In genomic region chr15:62119224-62119925, GRCh38 we compare ENCODE assay signal across 8 cellular contexts. TPM values are rescaled to one million over a fixed set of nuclear protein-coding genes. Genes with fewer than 3 reads are reported as not detected.
DNase-seq lines count a peak whose midpoint lies in the region; ATAC-seq and TF ChIP-seq lines count a peak whose summit lies in the region.

No MANE protein-coding gene starts in this region.

- no peak; a peak in 1 of 4 replicates for TF ChIP-seq EP300 in SK-N-SH (IDR thresholded peaks at IDR 0.05; ENCODE audit: borderline replicate concordance in 1 of 2, low read depth in 1 of 2, low read length in 1 of 2)

- peaks cover 2% of the 10 kb centered on the region for H3K27me3 Mint-ChIP-seq in activated T-cell treated with anti-CD3 and anti-CD28 coated beads, Interleukin-2, amount 50 U/mL, for 4 hours (ENCODE audit: low read depth)
- H3K27me3 Mint-ChIP-seq in neural progenitor cell (ENCODE audit: insufficient read depth, low read depth) = peaks cover 4% of the 10 kb centered on the region

- no peak for TF ChIP-seq RAD21 in SK-N-SH (IDR thresholded peaks at IDR 0.05; ENCODE audit: low read length)

- H3K4me2 ChIP-seq in SK-N-SH (peak overlapping the region; percentile 9; the same call in 1 of the 2 replicates), neural progenitor cell (no peak overlapping the region)

- TF ChIP-seq CTCF in SK-N-SH (IDR thresholded peaks at IDR 0.05) (no peak), neural progenitor cell (IDR thresholded peaks at IDR 0.05) (no peak)

- POLR2A ChIA-PET in SK-N-SH (lab: Yijun Ruan, JAX) = no interaction called here

- H2AFZ ChIP-seq in SK-N-SH (ENCODE audit: low read depth) (peak overlapping the region; percentile 53), neural progenitor cell (replicated peaks) (peak overlapping the region; percentile 65)

- H3K4me1 Mint-ChIP-seq in activated T-cell treated with anti-CD3 and anti-CD28 coated beads, Interleukin-2, amount 50 U/mL, for 4 hours (ENCODE audit: low read depth) = peaks cover 48% of the 10 kb centered on the region
- H3K4me1 Mint-ChIP-seq in neural progenitor cell = peaks cover 10% of the 10 kb centered on the region

- no peaks in the 10 kb centered on the region for H3F3A ChIP-seq in SK-N-SH (replicated peaks; ENCODE audit: insufficient read depth)
- H3F3A ChIP-seq in neural progenitor cell (ENCODE audit: low read depth) = no peaks in the 10 kb centered on the region

- ATAC-seq in activated T-cell treated with anti-CD3 and anti-CD28 coated beads, Interleukin-2, amount 50 U/mL, for 4 hours = peak; percentile 97 to 99
- no peak for ATAC-seq in GM21717 (IDR thresholded peaks at IDR 0.05; ENCODE audit: unreplicated experiment)

- no peaks in the 10 kb centered on the region for H3K36me3 ChIP-seq in SK-N-SH (replicated peaks in 1 of 2; ENCODE audit: control insufficient read depth in 1 of 2, insufficient read depth in 2 of 2, low read length in 1 of 2)
- H3K36me3 ChIP-seq in neural progenitor cell = no peaks in the 10 kb centered on the region

- no peaks in the 10 kb centered on the region for H4K20me1 ChIP-seq in SK-N-SH (ENCODE audit: insufficient read depth)
- H4K20me1 ChIP-seq in neural progenitor cell (ENCODE audit: low read depth) = no peaks in the 10 kb centered on the region

- 37% methylated on average over 7 of the region's 7 CpGs for WGBS in SK-N-SH (ENCODE audit: low lambda C conversion rate)

- H3K9me2 ChIP-seq in SK-N-SH = no peaks in the 10 kb centered on the region

- CTCF ChIA-PET in SK-N-SH (lab: Yijun Ruan, JAX) = interaction anchor here (0.6 to 1.5 kb wide), 3 partner anchors 47 to 187 kb away, joined by 3 to 5 read pairs (median 4); no protein-coding TSS in a partner anchor

- no peak overlapping the region for H3K27ac Mint-ChIP-seq in neural progenitor cell

- H3K4me3 ChIP-seq in SK-N-SH (ENCODE audit: low read depth in 2 of 2, low read length in 1 of 2) (peak overlapping the region; percentile 7 to 21; a peak in 1 of 4 replicates), neural progenitor cell (no peak overlapping the region)

- DNase-seq in activated T-cell treated with anti-CD3 and anti-CD28 coated beads, Interleukin-2, amount 50 U/mL, for 4 hours = no peak
- no peak for DNase-seq in activated T-cell treated with anti-CD3 and anti-CD28 coated beads for 4 hours
- DNase-seq in SK-N-SH = no peak
- DNase-seq in epidermal melanocyte (ENCODE audit: insufficient read length, low spot score) = peak; percentile 24
- no peak for DNase-seq in neural progenitor cell (ENCODE audit: low spot score)
- DNase-seq in HUDEP-2 (lab: John Stamatoyannopoulos, UW; ENCODE audit: unreplicated experiment in 76 of 76) = no peak
- no peak for DNase-seq in NCI-H2196 (lab: John Stamatoyannopoulos, UW; ENCODE audit: unreplicated experiment)

- no peaks in the 10 kb centered on the region for H3K9me3 Mint-ChIP-seq in activated T-cell treated with anti-CD3 and anti-CD28 coated beads, Interleukin-2, amount 50 U/mL, for 4 hours
- no peaks in the 10 kb centered on the region for H3K9me3 Mint-ChIP-seq in neural progenitor cell

- no peaks in the 10 kb centered on the region for H3K36me3 Mint-ChIP-seq in activated T-cell treated with anti-CD3 and anti-CD28 coated beads, Interleukin-2, amount 50 U/mL, for 4 hours (ENCODE audit: insufficient read depth)
- H3K36me3 Mint-ChIP-seq in neural progenitor cell = no peaks in the 10 kb centered on the region

- H3K9ac ChIP-seq in SK-N-SH (peak overlapping the region; percentile 32; the same call in 1 of the 2 replicates), neural progenitor cell (no peak overlapping the region)

- H3K9me3 ChIP-seq in SK-N-SH = no peaks in the 10 kb centered on the region
- no peaks in the 10 kb centered on the region for H3K9me3 ChIP-seq in neural progenitor cell (ENCODE audit: low read depth)

- H3K79me2 ChIP-seq in SK-N-SH (ENCODE audit: insufficient read depth) = no peaks in the 10 kb centered on the region
- no peaks in the 10 kb centered on the region for H3K79me2 ChIP-seq in neural progenitor cell (ENCODE audit: low read depth)

- H3K4me1 ChIP-seq in SK-N-SH (ENCODE audit: control insufficient read depth in 1 of 2, insufficient read depth in 2 of 2, low read depth in 1 of 2, low read length in 1 of 2) (peaks cover 16 to 20% of the 10 kb centered on the region in 2 experiments; a peak in 3 of 4 replicates), neural progenitor cell (no peaks in the 10 kb centered on the region)

- peak overlapping the region; percentile 45 for H3K4me3 Mint-ChIP-seq in activated T-cell treated with anti-CD3 and anti-CD28 coated beads, Interleukin-2, amount 50 U/mL, for 4 hours
- no peak overlapping the region for H3K4me3 Mint-ChIP-seq in neural progenitor cell

- H3K27ac ChIP-seq in SK-N-SH (ENCODE audit: low read depth in 2 of 2, low read length in 1 of 2) (peak overlapping the region; percentile 87), neural progenitor cell (no peak overlapping the region)

- H3K27me3 ChIP-seq in SK-N-SH (ENCODE audit: insufficient read depth) = no peaks in the 10 kb centered on the region
- H3K27me3 ChIP-seq in neural progenitor cell = no peaks in the 10 kb centered on the region

TF ChIP-seq in SK-N-SH, 30 proteins besides CTCF, POLR2A, EP300 and RAD21 (continues in another document):
- TF ChIP-seq GABPA (IDR thresholded peaks at IDR 0.05; ENCODE audit: low read depth) = peak; percentile 19; the same call in 1 of the 2 replicates
- peak; percentile 58 for TF ChIP-seq JUND (IDR thresholded peaks at IDR 0.05)
- peak; percentile 63 for TF ChIP-seq MAX (IDR thresholded peaks at IDR 0.05; ENCODE audit: low read depth)
- no peak for TF ChIP-seq SMC3 (IDR thresholded peaks at IDR 0.05; ENCODE audit: low read depth, low read length)
- TF ChIP-seq MEF2A (IDR thresholded peaks at IDR 0.05; ENCODE audit: borderline replicate concordance, low read depth) = peak; percentile 76
- TF ChIP-seq POLR2AphosphoS5 (IDR thresholded peaks at IDR 0.05; ENCODE audit: low read depth, low read length) = peak; percentile 31; the same call in 1 of the 2 replicates
- 0 out of 2 replicates have a peak, but pooled peaks have one; percentile 21 for TF ChIP-seq TAF1 (IDR thresholded peaks at IDR 0.05; ENCODE audit: borderline replicate concordance, low read depth, low read length)
- 0 out of 2 replicates have a peak, but pooled peaks have one; percentile 6 for TF ChIP-seq PBX3 (IDR thresholded peaks at IDR 0.05)
- TF ChIP-seq ZBTB33 (IDR thresholded peaks at IDR 0.05; ENCODE audit: borderline replicate concordance, low read depth) = no peak
- TF ChIP-seq TCF12 (IDR thresholded peaks at IDR 0.05) = peak; percentile 54

RNA-seq across cellular contexts. Expression of gene C2CD4B, which starts 45.7 kb away (rescaled TPM):
- total RNA-seq in activated T-cell treated with anti-CD3 and anti-CD28 coated beads, Interleukin-2, amount 50 U/mL, for 4 hours = 1 to 10 TPM in 1 of 3 donors, under 1 TPM in 2; 0.33 to 1.0 (median 0.55) TPM
- not detected in 2 replicates for polyA plus RNA-seq in SK-N-SH (2012; rRNA removed)
- polyA plus RNA-seq in SK-N-SH (2012; cell fraction: cytosol; rRNA removed) = not detected in 2 replicates
- polyA plus RNA-seq in SK-N-SH (2012; cell fraction: nucleus; rRNA removed) = not detected in 2 replicates
- 0.43 TPM in 1 of 2 replicates, not detected in the other for total RNA-seq in neural progenitor cell (ENCODE audit: low replicate concordance)

RNA-seq across cellular contexts. Expression of gene C2CD4A, which starts 52.6 kb away (rescaled TPM):
- total RNA-seq in activated T-cell treated with anti-CD3 and anti-CD28 coated beads, Interleukin-2, amount 50 U/mL, for 4 hours = 1 to 10 TPM in 1 of 3 donors, under 1 TPM in 2; 0.43 to 1.0 (median 0.69) TPM
- not detected in 2 replicates for polyA plus RNA-seq in SK-N-SH (2012; rRNA removed)
- under 0.01 TPM in 1 of 2 replicates, not detected in the other for polyA plus RNA-seq in SK-N-SH (2012; cell fraction: cytosol; rRNA removed)
- not detected in 2 replicates for polyA plus RNA-seq in SK-N-SH (2012; cell fraction: nucleus; rRNA removed)
- not detected in 2 replicates for total RNA-seq in neural progenitor cell (ENCODE audit: low replicate concordance)

RNA-seq across cellular contexts. Expression of gene VPS13C, which starts 59.1 kb away (rescaled TPM):
- 10 to 100 TPM; 15.5 to 20.6 (median 18.1) TPM for total RNA-seq in activated T-cell treated with anti-CD3 and anti-CD28 coated beads, Interleukin-2, amount 50 U/mL, for 4 hours
- polyA plus RNA-seq in SK-N-SH (2012; rRNA removed) = 5.7 and 6.9 TPM in 2 replicates
- 8.2 and 8.3 TPM in 2 replicates for polyA plus RNA-seq in SK-N-SH (2012; cell fraction: cytosol; rRNA removed)
- polyA plus RNA-seq in SK-N-SH (2012; cell fraction: nucleus; rRNA removed) = 9.0 and 18.3 TPM in 2 replicates
- total RNA-seq in neural progenitor cell (ENCODE audit: low replicate concordance) = 31.9 and 51.6 TPM in 2 replicates
